In the genomic region with DNA sequence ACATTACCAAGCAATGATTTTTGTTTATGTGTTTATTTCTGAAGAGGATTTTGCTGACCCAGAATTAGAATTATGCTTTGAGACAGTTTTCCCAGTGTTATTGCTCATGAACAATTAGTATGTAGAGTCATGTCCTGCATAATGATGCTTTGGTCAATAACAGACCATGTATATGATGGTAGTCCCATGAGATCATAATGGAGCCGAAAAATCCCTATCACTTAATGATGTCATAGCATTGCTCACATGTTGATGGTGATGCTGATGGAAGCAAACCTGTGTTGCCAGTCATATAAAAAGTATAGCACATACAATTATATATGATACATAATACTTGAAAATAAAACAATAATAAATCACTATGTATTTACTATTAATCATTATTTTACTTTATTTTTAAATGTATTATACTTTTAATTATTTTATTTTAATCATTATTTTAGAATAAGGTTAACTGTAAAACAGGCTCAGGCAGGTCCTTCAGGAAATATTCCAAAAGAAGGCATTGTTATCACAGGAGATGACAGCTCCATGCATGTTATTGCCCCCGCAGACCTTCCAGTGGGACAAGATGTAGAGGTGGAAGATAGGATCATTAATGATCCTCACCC, we compare ENCODE assay signal across 16 cellular contexts.
"Had no signal": no experiment of that assay in that cellular context is flagged by ENCODE, and none has a peak within 500 bp of the region (broad histone marks: within the 10 kb centered on the region; RNA-seq: fewer than 3 reads in every experiment).

No MANE protein-coding gene starts in this region.

- H3K4me2 ChIP-seq: smooth muscle cell had no signal

- DNase-seq: effector CD4-positive, alpha-beta T cell; endodermal cell; heart left ventricle; hippocampal formation; mammary epithelial cell; naive thymus-derived CD4-positive, alpha-beta T cell; nephron progenitor cell; posterior cingulate gyrus; stimulated activated CD4-positive, alpha-beta T cell treated with anti-CD3 and anti-CD28 coated beads, Interleukin-2, amount 100 ng/mL, for 48 hours; stimulated activated naive CD4-positive, alpha-beta T cell treated with Interleukin-2 at 50 U/mL for 16 hours had no signal

- ATAC-seq: heart left ventricle; left lobe of liver; naive thymus-derived CD4-positive, alpha-beta T cell had no signal

- FAIRE-seq: urothelium cell line had no signal

- H3K27ac ChIP-seq: coronary artery, heart left ventricle, right atrium auricular region had no signal

- H3K27me3 Mint-ChIP-seq: naive thymus-derived CD4-positive, alpha-beta T cell; type B pancreatic cell had no signal

- H3K9me3 ChIP-seq: heart left ventricle, right atrium auricular region had no signal

- H3K27me3 ChIP-seq: heart left ventricle, right atrium auricular region had no signal

- H3K4me1 Mint-ChIP-seq: endodermal cell; naive thymus-derived CD4-positive, alpha-beta T cell; nephron progenitor cell had no signal

- H3K9me3 Mint-ChIP-seq: nephron progenitor cell, type B pancreatic cell had no signal

- H3K27ac Mint-ChIP-seq: endodermal cell; naive thymus-derived CD4-positive, alpha-beta T cell; nephron progenitor cell; type B pancreatic cell had no signal

- H3K4me3 Mint-ChIP-seq: endodermal cell; naive thymus-derived CD4-positive, alpha-beta T cell; nephron progenitor cell; type B pancreatic cell had no signal

- H3K4me3 ChIP-seq: coronary artery, heart left ventricle, right atrium auricular region, smooth muscle cell had no signal
